ENCODE assay signal across 1 cellular context in the genomic region with DNA sequence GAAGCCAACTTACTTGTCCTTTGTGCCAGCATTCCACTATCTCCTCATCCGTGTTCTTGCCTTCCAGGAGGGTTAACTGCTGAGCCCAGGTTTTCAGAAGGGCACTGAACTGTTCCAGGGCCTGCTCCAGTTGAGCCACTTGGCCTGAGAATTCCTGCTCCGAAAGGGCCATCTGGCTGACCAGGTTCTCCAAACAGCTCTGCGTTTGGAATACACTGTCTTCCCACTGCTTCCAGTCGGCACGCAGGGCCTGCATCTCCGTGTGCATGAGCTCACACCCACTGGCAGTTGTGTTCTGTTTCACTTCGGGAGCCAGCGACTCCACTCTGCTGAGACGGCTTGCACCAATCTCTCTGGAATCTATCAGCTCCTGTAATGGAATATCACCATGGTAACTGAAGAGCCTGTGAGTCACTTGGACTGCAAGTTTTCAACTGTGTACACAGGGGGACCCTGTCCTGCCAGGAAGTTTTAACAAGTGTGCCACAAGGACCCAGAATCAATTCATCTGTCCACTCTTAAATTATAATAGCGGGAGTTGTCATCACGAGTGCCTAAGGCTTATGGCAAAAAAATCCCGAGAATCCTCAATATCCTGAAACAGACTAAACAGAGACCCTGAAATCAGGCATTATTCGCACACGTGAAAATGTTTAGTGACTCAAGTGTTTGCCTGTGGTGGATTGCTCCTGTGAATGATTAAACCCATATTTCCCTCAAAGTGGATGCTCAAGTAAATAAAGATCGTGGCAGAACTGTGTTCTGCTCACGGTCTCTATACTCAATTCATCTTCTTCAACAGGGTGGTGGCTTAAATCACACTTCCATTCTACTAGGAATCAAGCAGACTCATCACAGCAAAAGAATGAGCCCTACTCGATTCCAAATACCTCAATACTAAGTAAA.
TF ChIP-seq lines count a peak whose summit lies in the region.

No MANE protein-coding gene starts in this region.

TF ChIP-seq in SK-N-SH, 30 proteins besides CTCF, POLR2A, EP300 and RAD21 (continued from another document):
- TF ChIP-seq, protein P1, sequence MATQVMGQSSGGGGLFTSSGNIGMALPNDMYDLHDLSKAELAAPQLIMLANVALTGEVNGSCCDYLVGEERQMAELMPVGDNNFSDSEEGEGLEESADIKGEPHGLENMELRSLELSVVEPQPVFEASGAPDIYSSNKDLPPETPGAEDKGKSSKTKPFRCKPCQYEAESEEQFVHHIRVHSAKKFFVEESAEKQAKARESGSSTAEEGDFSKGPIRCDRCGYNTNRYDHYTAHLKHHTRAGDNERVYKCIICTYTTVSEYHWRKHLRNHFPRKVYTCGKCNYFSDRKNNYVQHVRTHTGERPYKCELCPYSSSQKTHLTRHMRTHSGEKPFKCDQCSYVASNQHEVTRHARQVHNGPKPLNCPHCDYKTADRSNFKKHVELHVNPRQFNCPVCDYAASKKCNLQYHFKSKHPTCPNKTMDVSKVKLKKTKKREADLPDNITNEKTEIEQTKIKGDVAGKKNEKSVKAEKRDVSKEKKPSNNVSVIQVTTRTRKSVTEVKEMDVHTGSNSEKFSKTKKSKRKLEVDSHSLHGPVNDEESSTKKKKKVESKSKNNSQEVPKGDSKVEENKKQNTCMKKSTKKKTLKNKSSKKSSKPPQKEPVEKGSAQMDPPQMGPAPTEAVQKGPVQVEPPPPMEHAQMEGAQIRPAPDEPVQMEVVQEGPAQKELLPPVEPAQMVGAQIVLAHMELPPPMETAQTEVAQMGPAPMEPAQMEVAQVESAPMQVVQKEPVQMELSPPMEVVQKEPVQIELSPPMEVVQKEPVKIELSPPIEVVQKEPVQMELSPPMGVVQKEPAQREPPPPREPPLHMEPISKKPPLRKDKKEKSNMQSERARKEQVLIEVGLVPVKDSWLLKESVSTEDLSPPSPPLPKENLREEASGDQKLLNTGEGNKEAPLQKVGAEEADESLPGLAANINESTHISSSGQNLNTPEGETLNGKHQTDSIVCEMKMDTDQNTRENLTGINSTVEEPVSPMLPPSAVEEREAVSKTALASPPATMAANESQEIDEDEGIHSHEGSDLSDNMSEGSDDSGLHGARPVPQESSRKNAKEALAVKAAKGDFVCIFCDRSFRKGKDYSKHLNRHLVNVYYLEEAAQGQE (IDR thresholded peaks at IDR 0.05; ENCODE audit: low read depth, low read length) = 0 out of 2 replicates have a peak, but pooled peaks have one; percentile 16
- TF ChIP-seq SMC3 (IDR thresholded peaks at IDR 0.05; ENCODE audit: low read depth, low read length) (0 out of 2 replicates have a peak, but pooled peaks have one; percentile 3), TEAD4 (IDR thresholded peaks at IDR 0.05; ENCODE audit: borderline replicate concordance, insufficient read depth) (0 out of 2 replicates have a peak, but pooled peaks have one; percentile 15), JUND (IDR thresholded peaks at IDR 0.05) (peak; percentile 60), POLR2AphosphoS5 (IDR thresholded peaks at IDR 0.05; ENCODE audit: low read depth, low read length) (no peak; the same call in 1 of the 2 replicates), FOXJ3 (CRISPR knock-in tag; IDR thresholded peaks at IDR 0.05) (0 out of 2 replicates have a peak, but pooled peaks have one; percentile 35), TAF1 (IDR thresholded peaks at IDR 0.05; ENCODE audit: borderline replicate concordance, low read depth, low read length) (peak; percentile 68; the same call in 1 of the 2 replicates), CHD2 (IDR thresholded peaks at IDR 0.05; ENCODE audit: low read length, partially characterized antibody) (peak; percentile 21), GABPA (IDR thresholded peaks at IDR 0.05; ENCODE audit: low read depth) (no peak), NRF1 (IDR thresholded peaks at IDR 0.05; ENCODE audit: low read depth, low read length) (no peak), NFIC (IDR thresholded peaks at IDR 0.05; ENCODE audit: borderline replicate concordance) (no peak), YY1 (IDR thresholded peaks at IDR 0.05; ENCODE audit: low read depth) (0 out of 2 replicates have a peak, but pooled peaks have one; percentile 25), MXI1 (IDR thresholded peaks at IDR 0.05; ENCODE audit: low read depth, low read length) (peak; percentile 52; the same call in 1 of the 2 replicates)
